Comparison of ENCODE assay signal across 9 cellular contexts in genomic region chr14:71523630-71524320, GRCh38.
A peak's percentile ranks its signal among the peaks of the same experiment; 100 is the strongest.
DNase-seq lines count a peak whose midpoint lies in the region; ATAC-seq and TF ChIP-seq lines count a peak whose summit lies in the region.
"Had no signal": no experiment of that assay in that cellular context is flagged by ENCODE, and none has a peak within 500 bp of the region (broad histone marks: within the 10 kb centered on the region; RNA-seq: fewer than 3 reads in every experiment).

No MANE protein-coding gene starts in this region.

- H4K20me1 ChIP-seq in GM23248 (ENCODE audit: insufficient read depth) (no peaks in the 10 kb centered on the region), osteoblast (ENCODE audit: insufficient read depth, low read length) (no peaks in the 10 kb centered on the region)

- no peaks in the 10 kb centered on the region for H3F3A ChIP-seq in GM23248 (ENCODE audit: insufficient read depth)

- 90 to 94% methylated on average over 2 of the region's 2 CpGs for WGBS in GM23248 (ENCODE audit: low coverage in 1 of 2, low lambda C conversion rate in 2 of 2, missing lambda C conversion rate in 2 of 2), 2 experiments

- no peak overlapping the region for H3K9ac ChIP-seq in GM23248

- H3K4me1 ChIP-seq in GM23248 (ENCODE audit: insufficient read depth) (peaks cover 17% of the 10 kb centered on the region; the same call in 1 of the 2 replicates), osteoblast (ENCODE audit: insufficient read depth, low read length) (peaks cover 12% of the 10 kb centered on the region), ascending aorta (peaks cover 0 to 8% of the 10 kb centered on the region in 2 donors)

- DNase-seq in GM23248 (peak; percentile 21), osteoblast (ENCODE audit: insufficient read length, low spot score, missing footprints) (no peak), NCI-H1930 (lab: John Stamatoyannopoulos, UW) (no peak), SW480 (ENCODE audit: low spot score) (no peak), ascending aorta (ENCODE audit: low spot score in 2 of 2) (no peak)
- DNase-seq: MV-4-11 had no signal

- in situ Hi-C loops in GM23248 (cut with MboI) = no loop called here

- no peak for TF ChIP-seq CTCF in osteoblast (IDR thresholded peaks at IDR 0.05; ENCODE audit: extremely low read depth, low read depth, low read length)
- TF ChIP-seq CTCF in ascending aorta (IDR thresholded peaks at IDR 0.05) = no peak

- H3K9me2 ChIP-seq in GM23248 (ENCODE audit: insufficient read depth) = no peaks in the 10 kb centered on the region

- H3K4me3 ChIP-seq in GM23248 = no peak overlapping the region
- no peak overlapping the region for H3K4me3 ChIP-seq in osteoblast (ENCODE audit: insufficient read depth, low read length)
- no peak overlapping the region for H3K4me3 ChIP-seq in ascending aorta
- H3K4me3 ChIP-seq: thoracic aorta had no signal

- H3K36me3 ChIP-seq in GM23248 (ENCODE audit: low read depth) = no peaks in the 10 kb centered on the region
- no peaks in the 10 kb centered on the region for H3K36me3 ChIP-seq in osteoblast (ENCODE audit: insufficient read depth, low read length)
- H3K36me3 ChIP-seq in ascending aorta = no peaks in the 10 kb centered on the region
- H3K36me3 ChIP-seq: thoracic aorta had no signal

- H3K27me3 ChIP-seq in GM23248 (replicated peaks; ENCODE audit: insufficient read depth) (no peaks in the 10 kb centered on the region), osteoblast (ENCODE audit: insufficient read depth, low read length) (no peaks in the 10 kb centered on the region), ascending aorta (no peaks in the 10 kb centered on the region)

- H3K27ac ChIP-seq in GM23248 (no peak overlapping the region), osteoblast (ENCODE audit: low read depth, low read length) (no peak overlapping the region), ascending aorta (no peak overlapping the region)
- H3K27ac ChIP-seq: thoracic aorta had no signal

- intact Hi-C loops in ascending aorta (cut with DNase I) = no loop called here

- no peak overlapping the region for H2AFZ ChIP-seq in GM23248
- H2AFZ ChIP-seq in osteoblast (ENCODE audit: low read length) = no peak overlapping the region

- H3K9me3 ChIP-seq in GM23248 (ENCODE audit: low read depth) = no peaks in the 10 kb centered on the region
- H3K9me3 ChIP-seq in osteoblast (ENCODE audit: low read depth, low read length) = no peaks in the 10 kb centered on the region
- H3K9me3 ChIP-seq in ascending aorta = no peaks in the 10 kb centered on the region
- H3K9me3 ChIP-seq: thoracic aorta had no signal

- H3K79me2 ChIP-seq in GM23248 (ENCODE audit: insufficient read depth) (peaks cover 98% of the 10 kb centered on the region), osteoblast (ENCODE audit: insufficient read depth, low read length) (peaks cover 87% of the 10 kb centered on the region)

- H3K4me2 ChIP-seq in GM23248 (ENCODE audit: unreplicated experiment) (no peak overlapping the region), osteoblast (ENCODE audit: insufficient read depth, low read length) (peak overlapping the region; percentile 33)

- ATAC-seq in GM18907 (IDR thresholded peaks at IDR 0.05; ENCODE audit: unreplicated experiment) = peak; percentile 78
- peak; percentile 63 for ATAC-seq in HG03460 (IDR thresholded peaks at IDR 0.05; ENCODE audit: unreplicated experiment)
